Comparison of ENCODE assay signal across 24 cellular contexts in the genomic region with DNA sequence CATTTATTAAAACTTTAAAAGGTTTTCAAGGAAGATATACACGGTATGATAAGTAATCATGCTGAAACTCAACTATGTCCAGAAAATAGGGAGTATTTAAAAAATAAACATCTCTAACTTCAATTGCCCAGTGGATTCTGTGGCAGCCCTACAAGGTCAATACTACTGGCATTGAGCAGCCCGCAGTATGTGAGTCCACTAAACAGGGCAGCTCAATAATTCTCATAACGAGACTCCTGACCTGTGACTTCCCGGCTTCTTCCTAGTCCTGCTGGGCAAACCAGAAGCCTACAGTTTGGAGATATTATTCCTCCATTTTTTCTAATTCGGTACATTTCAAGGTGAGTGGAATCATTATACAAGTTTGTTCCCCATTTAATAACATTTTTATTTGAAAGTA.
"Had no signal": no experiment of that assay in that cellular context is flagged by ENCODE, and none has a peak within 500 bp of the region (broad histone marks: within the 10 kb centered on the region; RNA-seq: fewer than 3 reads in every experiment).

No MANE protein-coding gene starts in this region.

- H3K9me3 Mint-ChIP-seq: dendritic cell treated with granulocyte-macrophage colony-stimulating factor and Interleukin-4, amounts not matched to agents 40 ng/mL and 50 ng/mL, for 4 days; endodermal cell; mesothelial cell of epicardium had no signal

- H3K36me3 ChIP-seq: colonic mucosa, esophagus squamous epithelium, gastrocnemius medialis, heart right ventricle, left ventricle myocardium inferior, lower lobe of right lung had no signal

- H3K27me3 ChIP-seq: colonic mucosa, esophagus squamous epithelium, gastrocnemius medialis, heart right ventricle had no signal

- ATAC-seq: effector memory CD8-positive, alpha-beta T cell; esophagus mucosa; gastrocnemius medialis; heart right ventricle; left cardiac atrium; lower lobe of right lung; mucosa of descending colon had no signal

- H3K9me3 ChIP-seq: colonic mucosa, esophagus squamous epithelium, gastrocnemius medialis, heart right ventricle, left ventricle myocardium inferior, lower lobe of right lung, mucosa of descending colon had no signal

- H3K27ac ChIP-seq: colonic mucosa, epithelial cell of prostate, esophagus squamous epithelium, gastrocnemius medialis, heart right ventricle, left ventricle myocardium inferior, lower lobe of right lung had no signal

- H3K27ac Mint-ChIP-seq: dendritic cell treated with granulocyte-macrophage colony-stimulating factor and Interleukin-4, amounts not matched to agents 40 ng/mL and 50 ng/mL, for 4 days; effector memory CD8-positive, alpha-beta T cell; endodermal cell; mesothelial cell of epicardium; naive B cell had no signal

- H3K27me3 Mint-ChIP-seq: dendritic cell treated with granulocyte-macrophage colony-stimulating factor and Interleukin-4, amounts not matched to agents 40 ng/mL and 50 ng/mL, for 4 days; effector memory CD8-positive, alpha-beta T cell; naive B cell had no signal

- H3K4me3 ChIP-seq: colonic mucosa, esophagus squamous epithelium, gastrocnemius medialis, heart right ventricle, left ventricle myocardium inferior, lower lobe of right lung, mucosa of descending colon had no signal

- H3K4me3 Mint-ChIP-seq: dendritic cell treated with granulocyte-macrophage colony-stimulating factor and Interleukin-4, amounts not matched to agents 40 ng/mL and 50 ng/mL, for 4 days; effector memory CD8-positive, alpha-beta T cell; endodermal cell; mesothelial cell of epicardium; naive B cell had no signal

- DNase-seq: colonic mucosa; cortex of kidney; effector CD8-positive, alpha-beta T cell; effector memory CD8-positive, alpha-beta T cell; endodermal cell; erythroblast; esophagus squamous epithelium; foreskin fibroblast; foreskin melanocyte; gastrocnemius medialis; glutamatergic neuron; head of caudate nucleus; heart right ventricle; hippocampal formation; left cardiac atrium; left ventricle myocardium inferior; lower lobe of right lung; mesenchymal stem cell; mucosa of descending colon; naive B cell had no signal

- H3K4me1 ChIP-seq: colonic mucosa, esophagus squamous epithelium, gastrocnemius medialis, left ventricle myocardium inferior, lower lobe of right lung had no signal

- H3K36me3 Mint-ChIP-seq: mesothelial cell of epicardium, naive B cell had no signal
